Comparison of ENCODE assay signal across 19 cellular contexts in the genomic region with DNA sequence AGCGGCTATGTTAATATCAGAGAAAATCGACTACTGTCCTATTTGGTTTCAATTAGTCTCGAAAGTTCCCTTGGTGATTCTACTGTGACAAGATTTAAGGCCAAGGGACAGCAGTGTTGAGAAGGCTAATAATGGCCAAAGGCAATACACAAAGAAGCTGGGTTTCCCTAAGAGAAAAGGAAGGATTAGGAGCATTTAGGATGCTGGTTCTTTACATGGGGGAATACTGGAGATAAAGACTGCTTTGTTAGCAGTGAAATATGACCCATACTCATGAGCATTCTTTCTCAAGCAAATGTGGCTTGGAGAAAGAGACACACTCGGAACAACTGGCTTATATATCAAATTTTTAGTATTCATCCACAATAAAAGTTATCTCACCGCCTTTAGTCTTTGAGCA.
"Had no signal": no experiment of that assay in that cellular context is flagged by ENCODE, and none has a peak within 500 bp of the region (broad histone marks: within the 10 kb centered on the region; RNA-seq: fewer than 3 reads in every experiment).

No MANE protein-coding gene starts in this region.

- ATAC-seq: activated CD8-positive, alpha-beta T cell treated with anti-CD3 and anti-CD28 coated beads, Interleukin-2, amount 10 ng/mL, durations not matched to agents 7 days and 5 days; activated naive CD8-positive, alpha-beta T cell treated with anti-CD3 and anti-CD28 coated beads, Interleukin-2, amount 50 U/mL, for 24 hours; body of pancreas; mucosa of descending colon; psoas muscle had no signal

- H3K4me3 Mint-ChIP-seq: activated CD8-positive, alpha-beta T cell treated with anti-CD3 and anti-CD28 coated beads, Interleukin-2, amount 10 ng/mL, durations not matched to agents 7 days and 5 days; activated naive CD8-positive, alpha-beta T cell treated with anti-CD3 and anti-CD28 coated beads, Interleukin-2, amount 50 U/mL, for 24 hours; activated T-helper 1 cell treated with anti-CD3 and anti-CD28 coated beads, Interleukin-12 subunit alpha, Interleukin-12 subunit beta, Interleukin-2, Interleukin-4 antibody, amounts not matched to agents 30 ng/mL and 10 ng/mL and 1 ng/mL, durations not matched to agents 14 hours and 24 hours and 36 hours; naive B cell had no signal

- DNase-seq: activated CD4-positive, alpha-beta T cell treated with anti-CD3 and anti-CD28 coated beads for 1 hour; activated CD4-positive, alpha-beta T cell treated with anti-CD3 and anti-CD28 coated beads, Interleukin-2, amount 50 U/mL, for 1 hour; activated CD8-positive, alpha-beta T cell treated with anti-CD3 and anti-CD28 coated beads, Interleukin-2, amount 10 ng/mL, durations not matched to agents 7 days and 5 days; activated gamma-delta T cell; activated naive CD4-positive, alpha-beta T cell treated with anti-CD3 and anti-CD28 coated beads, Interleukin-2, amount 50 U/mL, for 16 hours; activated naive CD8-positive, alpha-beta T cell treated with anti-CD3 and anti-CD28 coated beads, Interleukin-2, amount 50 U/mL, for 24 hours; body of pancreas; effector CD4-positive, alpha-beta T cell; glutamatergic neuron; mucosa of descending colon; naive B cell; ovary; psoas muscle; stimulated activated CD4-positive, alpha-beta T cell treated with anti-CD3 and anti-CD28 coated beads, Interleukin-4, amount 100 ng/mL, for 24 hours; stimulated activated naive CD4-positive, alpha-beta T cell treated with Interleukin-2 at 50 U/mL for 16 hours; T-helper 1 cell; thyroid gland; WERI-Rb-1 had no signal

- H3K4me1 Mint-ChIP-seq: activated naive CD8-positive, alpha-beta T cell treated with anti-CD3 and anti-CD28 coated beads, Interleukin-2, amount 50 U/mL, for 24 hours; naive B cell had no signal

- H3K9me3 Mint-ChIP-seq: activated T-helper 1 cell treated with anti-CD3 and anti-CD28 coated beads, Interleukin-12 subunit alpha, Interleukin-12 subunit beta, Interleukin-2, Interleukin-4 antibody, amounts not matched to agents 30 ng/mL and 10 ng/mL and 1 ng/mL, durations not matched to agents 14 hours and 24 hours and 36 hours had no signal

- H3K27ac Mint-ChIP-seq: activated CD8-positive, alpha-beta T cell treated with anti-CD3 and anti-CD28 coated beads, Interleukin-2, amount 10 ng/mL, durations not matched to agents 7 days and 5 days; activated naive CD8-positive, alpha-beta T cell treated with anti-CD3 and anti-CD28 coated beads, Interleukin-2, amount 50 U/mL, for 24 hours; activated T-helper 1 cell treated with anti-CD3 and anti-CD28 coated beads, Interleukin-12 subunit alpha, Interleukin-12 subunit beta, Interleukin-2, Interleukin-4 antibody, amounts not matched to agents 30 ng/mL and 10 ng/mL and 1 ng/mL, durations not matched to agents 14 hours and 24 hours and 36 hours; naive B cell had no signal
